In the genomic region with DNA sequence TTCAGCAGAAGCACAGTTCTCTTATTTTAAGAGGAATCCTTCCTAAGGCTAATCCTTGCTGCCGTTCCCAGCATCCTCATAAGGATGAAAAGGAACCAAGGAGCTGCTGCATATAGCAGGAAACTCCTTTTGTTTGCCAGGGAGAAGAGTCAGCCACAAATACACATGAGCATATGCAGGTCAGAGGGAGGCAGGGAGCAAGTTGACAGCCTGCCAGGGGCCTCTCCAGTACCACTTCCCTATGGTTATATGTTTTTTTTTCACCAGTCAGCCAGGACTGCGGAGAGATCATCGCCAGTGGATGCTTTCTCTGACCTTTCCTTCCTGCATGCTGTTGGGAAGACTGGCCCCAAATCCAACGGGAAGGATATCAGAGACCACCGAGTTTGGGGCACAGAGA, we compare ENCODE assay signal across 18 cellular contexts. TPM values are rescaled to one million over a fixed set of nuclear protein-coding genes. Genes with fewer than 3 reads are reported as not detected.
DNase-seq lines count a peak whose midpoint lies in the region; ATAC-seq, FAIRE-seq and TF ChIP-seq lines count a peak whose summit lies in the region.
"Had no signal": no experiment of that assay in that cellular context is flagged by ENCODE, and none has a peak within 500 bp of the region (broad histone marks: within the 10 kb centered on the region; RNA-seq: fewer than 3 reads in every experiment).

No MANE protein-coding gene starts in this region.

- ATAC-seq in K562: no peak; the same call in 2 of the 3 replicates

- FAIRE-seq in K562 (lab: Jason Lieb, UNC): no peak
- FAIRE-seq: A204.1, RCC 7860 had no signal

- H3K27ac ChIP-seq in K562 (ENCODE audit: extremely low read depth, low read depth, low read length): no peak overlapping the region
- H3K27ac ChIP-seq: KMS-11 had no signal

- TF ChIP-seq EP300 in K562 (IDR thresholded peaks at IDR 0.05; ENCODE audit: low read length): no peak

- no peak for TF ChIP-seq RAD21 in K562 (CRISPR knock-in tag; conservative IDR thresholded peaks at IDR 0.05 in 1 of 2, IDR thresholded peaks at IDR 0.05 in 1 of 2)

- intact Hi-C loops in K562 (cut with micrococcal nuclease): no loop called here

- H3K4me3 ChIP-seq in K562: no peak overlapping the region
- no peak overlapping the region for H3K4me3 ChIP-seq in neuron (ENCODE audit: low read length)
- H3K4me3 ChIP-seq in H7 (ENCODE audit: insufficient read depth, low read depth, low read length): no peak overlapping the region

- DNase-seq in NCI-H2171 treated with DMSO at 0.1 percent for 48 hours (lab: John Stamatoyannopoulos, UW): peak; percentile 4
- no peak for DNase-seq in NCI-H2171 (lab: John Stamatoyannopoulos, UW)
- peak; percentile 18 for DNase-seq in NCI-H1092 (lab: John Stamatoyannopoulos, UW)
- no peak for DNase-seq in K562 (ENCODE audit: extremely low read depth in 1 of 4, low spot score in 3 of 4)
- DNase-seq in NCI-H187 (lab: John Stamatoyannopoulos, UW): no peak
- no peak for DNase-seq in activated CD8-positive, alpha-beta memory T cell treated with anti-CD3 and anti-CD28 coated beads, Interleukin-2, amount 50 U/mL, for 48 hours
- DNase-seq in H7: no peak
- DNase-seq: COR-L47, DND-41, GF-D8, MM.1S, NCI-H1930, NCI-H82, SHP77 treated with DMSO at 0.1 percent for 48 hours had no signal

- H3K79me2 ChIP-seq in K562 (ENCODE audit: control insufficient read depth, insufficient read depth, low read length): no peaks in the 10 kb centered on the region

- no peak overlapping the region for H3K9ac ChIP-seq in K562 (ENCODE audit: insufficient read depth in 1 of 2, low read depth in 2 of 2, low read length in 2 of 2)
- H3K9ac ChIP-seq: KMS-11 had no signal

- H2AFZ ChIP-seq in K562 (ENCODE audit: low read depth, low read length) (0 out of 2 replicates have a peak overlapping the region, but pooled peaks have one; percentile 3), neuron (ENCODE audit: low read depth, low read length) (peak overlapping the region; percentile 30)

- H3K36me3 ChIP-seq in K562 (ENCODE audit: control insufficient read depth, insufficient read depth, low read length) (no peaks in the 10 kb centered on the region), neuron (ENCODE audit: insufficient read depth, low read length) (no peaks in the 10 kb centered on the region), H7 (replicated peaks; ENCODE audit: control insufficient read depth, insufficient read depth, low read length) (no peaks in the 10 kb centered on the region)

- H3K9me3 ChIP-seq in K562 (replicated peaks; ENCODE audit: control insufficient read depth, insufficient read depth, low read depth, low read length) (no peaks in the 10 kb centered on the region), neuron (ENCODE audit: low read length) (no peaks in the 10 kb centered on the region)

- no peaks in the 10 kb centered on the region for H4K20me1 ChIP-seq in K562 (replicated peaks; ENCODE audit: control insufficient read depth, insufficient read depth, low read length)

- H3K4me1 ChIP-seq in K562 (replicated peaks in 1 of 2; ENCODE audit: control insufficient read depth in 2 of 2, insufficient read depth in 2 of 2, low read length in 2 of 2) (no peaks in the 10 kb centered on the region), neuron (ENCODE audit: insufficient read depth, low read length) (peaks cover 2% of the 10 kb centered on the region)

- no peak overlapping the region for H3K4me2 ChIP-seq in K562 (ENCODE audit: insufficient read depth, low read length)
- H3K4me2 ChIP-seq: KMS-11 had no signal

- no TSS peak for BruUV-seq in K562 (replicated peaks; lab: Mats Ljungman, UMichigan)

- in situ Hi-C loops in K562 (cut with MboI): no loop called here

- TF ChIP-seq CTCF in K562 (IDR thresholded peaks at IDR 0.05 in 2 of 3, conservative IDR thresholded peaks at IDR 0.05 in 1 of 3; ENCODE audit: insufficient read depth in 2 of 3, low read depth in 1 of 3, low read length in 3 of 3): no peak

- peaks cover 6 to 8% of the 10 kb centered on the region in 2 experiments for H3K27me3 ChIP-seq in K562 (ENCODE audit: control insufficient read depth in 2 of 2, insufficient read depth in 2 of 2, low read length in 2 of 2)
- H3K27me3 ChIP-seq in neuron (ENCODE audit: insufficient read depth, low read length): no peaks in the 10 kb centered on the region
- no peaks in the 10 kb centered on the region for H3K27me3 ChIP-seq in H7 (ENCODE audit: control insufficient read depth, insufficient read depth, low read length)

- no peaks in the 10 kb centered on the region for H3K9me1 ChIP-seq in K562 (ENCODE audit: control insufficient read depth, insufficient read depth, low read length)

- POLR2A ChIA-PET in K562 (lab: Yijun Ruan, JAX): no interaction called here

- 3% methylated on average over 5 of the region's 5 CpGs for WGBS in K562 (ENCODE audit: insufficient coverage, low coverage, missing lambda C conversion rate)

- TF ChIP-seq POLR2A in K562 (conservative IDR thresholded peaks at IDR 0.05): no peak

- CTCF ChIA-PET in K562 (lab: Yijun Ruan, JAX; ENCODE audit: low intra/inter-chr PET ratio): no interaction called here

TF ChIP-seq in K562, 482 proteins besides CTCF, POLR2A, EP300 and RAD21:
- TF ChIP-seq, protein P1, sequence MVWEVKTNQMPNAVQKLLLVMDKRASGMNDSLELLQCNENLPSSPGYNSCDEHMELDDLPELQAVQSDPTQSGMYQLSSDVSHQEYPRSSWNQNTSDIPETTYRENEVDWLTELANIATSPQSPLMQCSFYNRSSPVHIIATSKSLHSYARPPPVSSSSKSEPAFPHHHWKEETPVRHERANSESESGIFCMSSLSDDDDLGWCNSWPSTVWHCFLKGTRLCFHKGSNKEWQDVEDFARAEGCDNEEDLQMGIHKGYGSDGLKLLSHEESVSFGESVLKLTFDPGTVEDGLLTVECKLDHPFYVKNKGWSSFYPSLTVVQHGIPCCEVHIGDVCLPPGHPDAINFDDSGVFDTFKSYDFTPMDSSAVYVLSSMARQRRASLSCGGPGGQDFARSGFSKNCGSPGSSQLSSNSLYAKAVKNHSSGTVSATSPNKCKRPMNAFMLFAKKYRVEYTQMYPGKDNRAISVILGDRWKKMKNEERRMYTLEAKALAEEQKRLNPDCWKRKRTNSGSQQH (CRISPR knock-in tag; IDR thresholded peaks at IDR 0.05): no peak

RNA-seq across cellular contexts. Expression of a gene that starts 39.8 kb away (rescaled TPM):
- total RNA-seq in K562 (2011; cell fraction: chromatin; rRNA removed; ENCODE audit: low replicate concordance): 36.2 and 46.3 TPM in 2 replicates
- total RNA-seq in K562 (2011; cell fraction: nucleolus; rRNA removed): 20.3 and 25.4 TPM in 2 replicates
- total RNA-seq in K562 (2011; cell fraction: nucleoplasm; rRNA removed): 36.7 and 64.9 TPM in 2 replicates
- total RNA-seq in K562 (2014; rRNA removed) (12.1 and 20.9 TPM in 2 replicates), K562 (2014; rRNA removed; fragmentation: Illumina TruSeq; extraction: Trizol) (17.6 and 20.0 TPM in 2 replicates), K562 (2015; rRNA removed; fragmentation: Illumina TruSeq; extraction: Trizol) (21.2 and 22.4 TPM in 2 replicates), K562 (2021) (28.0 and 28.2 TPM in 2 replicates)
- polyA plus RNA-seq in K562 (2011; rRNA removed) (29.9 and 34.9 TPM in 2 replicates), K562 (2014; fragmentation: Illumina TruSeq; extraction: Trizol) (18.1 and 20.4 TPM in 2 replicates), K562 (2014; fragmentation: Nextera tagmentation; extraction: Ambion mirVana) (1 to 10 TPM; 6.1 to 7.0 TPM), K562 (2014; rRNA removed) (10.0 and 20.4 TPM in 2 replicates)
- polyA plus RNA-seq in K562 (2011; cell fraction: cytosol; rRNA removed): 22.9 and 25.7 TPM in 2 replicates
- 22.4 and 26.3 TPM in 2 replicates for polyA plus RNA-seq in K562 (2011; cell fraction: nucleus; rRNA removed)
- 12.9 and 15.5 TPM in 2 replicates for polyA plus RNA-seq in K562 (2012)
- 46.0 and 51.7 TPM in 2 replicates for polyA minus RNA-seq in K562 (2011; rRNA and poly(A)+ RNA removed)
- 21.2 and 31.0 TPM in 2 replicates for polyA minus RNA-seq in K562 (2011; cell fraction: cytosol; rRNA and poly(A)+ RNA removed)
- 10.8 and 16.6 TPM in 2 replicates for polyA minus RNA-seq in K562 (2011; cell fraction: nucleus; rRNA and poly(A)+ RNA removed)
- 18.5 and 18.6 TPM in 2 replicates for total RNA-seq in H7 (2014; rRNA removed; shearing (Covaris generic))

Comparison
In these comparisons a context has a peak if more than half of its experiments do, and no peak if none do; other contexts are left out.
1. DNase-seq: peak in NCI-H2171 treated with DMSO at 0.1 percent for 48 hours (single experiment) and NCI-H1092 (single experiment); none in NCI-H2171 (single experiment), K562 (0 of 4), NCI-H187 (0 of 2), activated CD8-positive, alpha-beta memory T cell treated with anti-CD3 and anti-CD28 coated beads, Interleukin-2, amount 50 U/mL, for 48 hours (single experiment) and H7 (single experiment).